ENCODE assay signal across 9 cellular contexts in the genomic region with DNA sequence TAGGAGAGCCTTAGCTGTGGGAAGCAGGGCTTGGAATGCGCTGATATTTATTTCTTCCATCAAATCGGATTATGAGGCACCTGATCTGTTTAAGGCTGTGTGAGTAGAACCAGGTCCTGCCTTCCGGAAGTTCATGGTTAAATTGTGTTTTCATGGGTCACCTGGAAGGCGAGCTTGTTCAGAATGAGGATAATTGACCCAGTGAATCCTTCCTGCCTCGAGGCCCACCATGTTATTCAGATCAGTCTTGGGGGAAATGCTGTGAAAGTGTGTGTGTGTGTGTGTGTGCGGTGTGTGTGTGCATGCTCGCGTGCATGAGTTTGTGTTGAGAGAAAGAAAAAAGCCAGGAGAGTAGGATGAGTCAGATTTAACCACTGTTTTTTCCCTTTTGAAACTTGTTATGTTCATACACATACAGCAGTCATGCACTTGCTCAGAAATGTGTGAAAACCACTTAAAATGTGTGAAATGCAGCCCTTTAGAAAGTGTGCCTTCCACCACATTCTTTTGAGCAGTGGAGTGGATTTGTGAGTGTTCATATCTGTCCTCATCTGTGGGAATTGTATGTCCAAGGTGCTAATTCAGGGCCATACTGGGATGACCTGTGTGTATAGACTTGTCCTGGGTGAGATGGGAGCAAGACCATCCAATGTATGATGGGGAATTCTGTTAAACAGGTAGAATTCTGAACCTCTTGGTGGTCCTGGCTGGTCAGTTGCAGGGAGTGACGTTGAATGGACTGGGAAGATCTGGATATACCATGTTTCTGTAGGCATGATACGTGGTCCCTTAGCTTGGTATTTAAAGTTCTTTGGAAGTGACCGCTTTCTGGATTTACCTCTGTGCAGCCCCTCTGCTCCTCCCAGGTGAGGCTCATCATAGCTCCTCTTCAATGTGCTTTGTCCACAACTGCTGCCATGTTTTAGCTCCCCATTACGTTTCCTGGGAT. TPM values are rescaled to one million over a fixed set of nuclear protein-coding genes. Genes with fewer than 3 reads are reported as not detected.
DNase-seq lines count a peak whose midpoint lies in the region; ATAC-seq lines count a peak whose summit lies in the region.
"Had no signal": no experiment of that assay in that cellular context is flagged by ENCODE, and none has a peak within 500 bp of the region (broad histone marks: within the 10 kb centered on the region; RNA-seq: fewer than 3 reads in every experiment).

No MANE protein-coding gene starts in this region.

- DNase-seq in activated T-cell treated with anti-CD3 and anti-CD28 coated beads, Interleukin-2, amount 50 U/mL, for 48 hours: peak; percentile 65 to 68
- DNase-seq in naive thymus-derived CD8-positive, alpha-beta T cell: peak in 1 of 10 donors; percentile 48
- DNase-seq in effector CD8-positive, alpha-beta T cell (lab: John Stamatoyannopoulos, UW): no peak
- DNase-seq in HK-2 (ENCODE audit: unreplicated experiment) (no peak), amniotic stem cell (lab: John Stamatoyannopoulos, UW) (no peak), NCI-H345 treated with DMSO at 0.1 percent for 48 hours (lab: John Stamatoyannopoulos, UW; ENCODE audit: unreplicated experiment) (no peak)

- no peaks in the 10 kb centered on the region for H3K36me3 Mint-ChIP-seq in naive thymus-derived CD8-positive, alpha-beta T cell

- H3K27ac Mint-ChIP-seq in naive thymus-derived CD8-positive, alpha-beta T cell: no peak overlapping the region

- H3K27me3 Mint-ChIP-seq in naive thymus-derived CD8-positive, alpha-beta T cell: no peaks in the 10 kb centered on the region

- ATAC-seq in GM19025 (IDR thresholded peaks at IDR 0.05; ENCODE audit: low read depth, unreplicated experiment) (peak; percentile 54), HG03460 (IDR thresholded peaks at IDR 0.05; ENCODE audit: unreplicated experiment) (peak; percentile 43)
- peak; percentile 22 to 56 for ATAC-seq in naive thymus-derived CD8-positive, alpha-beta T cell

- H3K4me3 Mint-ChIP-seq in naive thymus-derived CD8-positive, alpha-beta T cell: peak overlapping the region in 2 of 10 donors; percentile 38 to 72
- H3K4me3 Mint-ChIP-seq: neural crest cell had no signal

- POLR2A ChIA-PET in naive thymus-derived CD8-positive, alpha-beta T cell (lab: Charles Lee): interaction anchor here (0.6 to 2.7 kb wide), 14 partner anchors 10 to 713 kb away, joined by 3 to 13 read pairs (median 5); a partner anchor contains a TSS

- no peaks in the 10 kb centered on the region for H3K9me3 Mint-ChIP-seq in naive thymus-derived CD8-positive, alpha-beta T cell
- H3K9me3 Mint-ChIP-seq: neural crest cell had no signal

- H3K4me1 Mint-ChIP-seq in naive thymus-derived CD8-positive, alpha-beta T cell: peaks cover 27 to 37% (median 29%) of the 10 kb centered on the region in 4 donors

RNA-seq across cellular contexts. Expression of a gene that starts 36.9 kb away (rescaled TPM):
- total RNA-seq in naive thymus-derived CD8-positive, alpha-beta T cell: 10 to 100 TPM; 53.1 to 55.4 TPM
- polyA plus RNA-seq in naive thymus-derived CD8-positive, alpha-beta T cell: 1 to 10 TPM in 2 of 3 donors, under 1 TPM in 1; 0.57 to 4.2 (median 1.7) TPM

Comparison
In these comparisons a context has a peak if more than half of its experiments do, and no peak if none do; other contexts are left out.
1. DNase-seq: peak in activated T-cell treated with anti-CD3 and anti-CD28 coated beads, Interleukin-2, amount 50 U/mL, for 48 hours (2 of 2); none in effector CD8-positive, alpha-beta T cell (single experiment), HK-2 (single experiment), amniotic stem cell (single experiment) and NCI-H345 treated with DMSO at 0.1 percent for 48 hours (single experiment).
2. Peak in every context shown above with its lines, with median percentiles within 50 percentile points of each other: ATAC-seq.